ENCODE assay signal across 16 cellular contexts in the genomic region with DNA sequence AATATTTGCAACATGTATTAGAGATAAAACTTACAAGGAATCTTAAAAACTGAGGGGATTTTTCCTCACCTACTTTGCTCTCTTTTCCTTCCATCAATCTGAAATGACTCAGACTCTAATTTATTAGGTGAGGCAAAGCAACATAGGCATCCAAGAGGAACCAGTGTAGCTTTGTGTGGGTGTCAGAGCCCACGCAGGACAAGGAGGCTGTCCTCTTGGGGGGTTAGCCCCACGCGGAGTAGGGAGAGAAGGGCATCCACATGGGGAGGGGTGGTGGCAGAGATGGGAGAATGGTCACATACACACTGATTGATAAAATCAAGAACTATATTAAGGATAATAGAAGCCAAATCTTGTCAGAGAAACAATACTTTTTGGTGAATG. TPM values are rescaled to one million over a fixed set of nuclear protein-coding genes. Genes with fewer than 3 reads are reported as not detected.
A peak's percentile ranks its signal among the peaks of the same experiment; 100 is the strongest.
DNase-seq lines count a peak whose midpoint lies in the region; ATAC-seq and TF ChIP-seq lines count a peak whose summit lies in the region.
"Had no signal": no experiment of that assay in that cellular context is flagged by ENCODE, and none has a peak within 500 bp of the region (broad histone marks: within the 10 kb centered on the region; RNA-seq: fewer than 3 reads in every experiment).

No MANE protein-coding gene starts in this region.

- H3K36me3 ChIP-seq in CD8-positive, alpha-beta memory T cell (ENCODE audit: insufficient read depth, low read length): no peaks in the 10 kb centered on the region
- peaks cover 54% of the 10 kb centered on the region for H3K36me3 ChIP-seq in Panc1 (ENCODE audit: control insufficient read depth, insufficient read depth, low read length)
- peaks cover 0 to 4% of the 10 kb centered on the region in 2 donors for H3K36me3 ChIP-seq in prostate gland

- H3K27me3 Mint-ChIP-seq in CD8-positive, alpha-beta memory T cell: no peaks in the 10 kb centered on the region
- H3K27me3 Mint-ChIP-seq in effector memory CD8-positive, alpha-beta T cell: no peaks in the 10 kb centered on the region
- H3K27me3 Mint-ChIP-seq in osteocyte (ENCODE audit: unreplicated experiment): no peaks in the 10 kb centered on the region

- H3K27ac Mint-ChIP-seq in CD8-positive, alpha-beta memory T cell: peak overlapping the region; percentile 76 to 99 (median 92)
- peak overlapping the region; percentile 92 to 94 for H3K27ac Mint-ChIP-seq in effector memory CD8-positive, alpha-beta T cell
- peak overlapping the region; percentile 79 for H3K27ac Mint-ChIP-seq in osteocyte (ENCODE audit: unreplicated experiment)
- H3K27ac Mint-ChIP-seq: neural progenitor cell had no signal

- in situ Hi-C loops in Panc1 (cut with HindIII; ENCODE audit: low pct_unique_long_range_greater_than_20kb, low sequenced_read_pairs): no loop called here

- peaks cover 83 to 93% (median 91%) of the 10 kb centered on the region in 3 donors for H3K4me1 Mint-ChIP-seq in CD8-positive, alpha-beta memory T cell
- peaks cover 42 to 74% of the 10 kb centered on the region in 2 donors for H3K4me1 Mint-ChIP-seq in effector memory CD8-positive, alpha-beta T cell (ENCODE audit: low read depth in 2 of 2)
- H3K4me1 Mint-ChIP-seq in osteocyte (ENCODE audit: unreplicated experiment): peaks cover 50% of the 10 kb centered on the region

- no peak for DNase-seq in CD8-positive, alpha-beta memory T cell
- DNase-seq in Panc1 (ENCODE audit: low read depth, low spot score) (no peak), osteocyte (ENCODE audit: extremely low spot score, unreplicated experiment) (no peak), prostate gland (ENCODE audit: low spot score) (no peak), DMS53 treated with DMSO at 0.1 percent for 48 hours (lab: John Stamatoyannopoulos, UW; ENCODE audit: unreplicated experiment) (no peak)
- DNase-seq in effector memory CD8-positive, alpha-beta T cell: no peak
- DNase-seq in stimulated activated CD4-positive, alpha-beta T cell treated with anti-CD3 and anti-CD28 coated beads, Interleukin-1b, Interleukin-23, amount 100 ng/mL, for 48 hours: no peak
- DNase-seq: amniotic stem cell, KG1, NCI-H1417, NCI-H345, SJCRH30 had no signal

- H3K9me3 Mint-ChIP-seq in CD8-positive, alpha-beta memory T cell: no peaks in the 10 kb centered on the region
- no peaks in the 10 kb centered on the region for H3K9me3 Mint-ChIP-seq in effector memory CD8-positive, alpha-beta T cell
- no peaks in the 10 kb centered on the region for H3K9me3 Mint-ChIP-seq in osteocyte (ENCODE audit: unreplicated experiment)
- H3K9me3 Mint-ChIP-seq: neural progenitor cell had no signal

- no peak for TF ChIP-seq POLR2A in prostate gland (IDR thresholded peaks at IDR 0.05)

- peak overlapping the region in 6 of 7 donors; percentile 12 to 62 (median 56) for H3K4me3 Mint-ChIP-seq in CD8-positive, alpha-beta memory T cell
- peak overlapping the region; percentile 48 to 69 for H3K4me3 Mint-ChIP-seq in effector memory CD8-positive, alpha-beta T cell
- no peak overlapping the region for H3K4me3 Mint-ChIP-seq in osteocyte (ENCODE audit: unreplicated experiment)
- H3K4me3 Mint-ChIP-seq: neural progenitor cell had no signal

- no peak overlapping the region for H3K27ac ChIP-seq in CD8-positive, alpha-beta memory T cell (ENCODE audit: low read depth, low read length)
- no peak overlapping the region for H3K27ac ChIP-seq in Panc1 (ENCODE audit: low read length)
- H3K27ac ChIP-seq in prostate gland: no peak overlapping the region
- H3K27ac ChIP-seq: C4-2B, neural progenitor cell, SJCRH30 had no signal

- CTCF ChIA-PET in CD8-positive, alpha-beta memory T cell (lab: Charles Lee): interaction anchor here (1.6 kb wide), 1 partner anchor 27 kb away, joined by 3 read pairs; no protein-coding TSS in a partner anchor
- CTCF ChIA-PET in Panc1 (lab: Charles Lee): no interaction called here

- H3K4me1 ChIP-seq in CD8-positive, alpha-beta memory T cell (ENCODE audit: insufficient read depth, low read length): peaks cover 86% of the 10 kb centered on the region
- no peaks in the 10 kb centered on the region for H3K4me1 ChIP-seq in Panc1 (ENCODE audit: control insufficient read depth, insufficient read depth, low read length)
- no peaks in the 10 kb centered on the region for H3K4me1 ChIP-seq in prostate gland (replicated peaks)
- H3K4me1 ChIP-seq: neural progenitor cell, SJCRH30 had no signal

- H3K36me3 Mint-ChIP-seq in CD8-positive, alpha-beta memory T cell: peaks cover 9 to 53% (median 12%) of the 10 kb centered on the region in 3 donors
- peaks cover 15% of the 10 kb centered on the region for H3K36me3 Mint-ChIP-seq in effector memory CD8-positive, alpha-beta T cell (ENCODE audit: insufficient read depth)
- peaks cover 63% of the 10 kb centered on the region for H3K36me3 Mint-ChIP-seq in osteocyte (ENCODE audit: unreplicated experiment)

- WGBS in prostate gland: 69% methylated on average over 3 of the region's 3 CpGs

- POLR2A ChIA-PET in CD8-positive, alpha-beta memory T cell (lab: Charles Lee): interaction anchor here (2.2 kb wide), 1 partner anchor 46 kb away, joined by 12 read pairs; a partner anchor contains a TSS
- POLR2A ChIA-PET in Panc1 (lab: Charles Lee): no interaction called here

- no peaks in the 10 kb centered on the region for H3K27me3 ChIP-seq in CD8-positive, alpha-beta memory T cell (ENCODE audit: insufficient read depth, low read length, poor library complexity, severe bottlenecking)
- no peaks in the 10 kb centered on the region for H3K27me3 ChIP-seq in Panc1 (ENCODE audit: control insufficient read depth, insufficient read depth, low read length)
- H3K27me3 ChIP-seq in prostate gland (replicated peaks; ENCODE audit: insufficient read depth): no peaks in the 10 kb centered on the region
- H3K27me3 ChIP-seq: neural progenitor cell, SJCRH30 had no signal

- ATAC-seq in Panc1: no peak
- no peak for ATAC-seq in effector memory CD8-positive, alpha-beta T cell (replicated peaks)

- no peak overlapping the region for H3K4me3 ChIP-seq in CD8-positive, alpha-beta memory T cell (ENCODE audit: low read length)
- H3K4me3 ChIP-seq in Panc1 (ENCODE audit: low read depth in 2 of 2, low read length in 2 of 2) (no peak overlapping the region), prostate gland (no peak overlapping the region)
- H3K4me3 ChIP-seq: neural progenitor cell, SJCRH30 had no signal

- H3K9me3 ChIP-seq in CD8-positive, alpha-beta memory T cell (ENCODE audit: low read length): no peaks in the 10 kb centered on the region
- H3K9me3 ChIP-seq in Panc1 (ENCODE audit: control insufficient read depth, insufficient read depth, low read depth, low read length) (no peaks in the 10 kb centered on the region), prostate gland (no peaks in the 10 kb centered on the region)
- H3K9me3 ChIP-seq: SJCRH30 had no signal

- BruUV-seq in Panc1 (replicated peaks; lab: Mats Ljungman, UMichigan): TSS peak; percentile 5

- intact Hi-C loops in Panc1 (cut with micrococcal nuclease; ENCODE audit: unreplicated experiment) (no loop called here), prostate gland (cut with DNase I) (no loop called here)

- TF ChIP-seq CTCF in Panc1 (IDR thresholded peaks at IDR 0.05): no peak
- no peak for TF ChIP-seq CTCF in osteocyte (IDR thresholded peaks at IDR 0.05)
- no peak for TF ChIP-seq CTCF in prostate gland (IDR thresholded peaks at IDR 0.05)

RNA-seq across cellular contexts. Expression of a gene that starts 33.8 kb away (rescaled TPM):
- total RNA-seq in CD8-positive, alpha-beta memory T cell: not detected
- not detected for polyA plus RNA-seq in CD8-positive, alpha-beta memory T cell
- total RNA-seq in Panc1 (2021; ENCODE audit: unreplicated experiment): not detected
- polyA plus RNA-seq in Panc1 (2012; ENCODE audit: insufficient read length): not detected
- total RNA-seq in osteocyte: not detected in 2 replicates
- total RNA-seq in prostate gland: 1 to 10 TPM in 1 of 2 donors, not detected in 1; 1.1 TPM
- total RNA-seq: dermis microvascular lymphatic vessel endothelial cell, lower leg skin, SJCRH30 had no signal

RNA-seq across cellular contexts. Expression of a gene that starts 40.7 kb away (rescaled TPM):
- under 1 TPM in 1 of 2 experiments, not detected in 1; 0.13 TPM for total RNA-seq in CD8-positive, alpha-beta memory T cell
- polyA plus RNA-seq in CD8-positive, alpha-beta memory T cell: 0.56 TPM
- total RNA-seq in Panc1 (2021; ENCODE audit: unreplicated experiment) (32.8 TPM), osteocyte (1,546 and 1,638 TPM in 2 replicates), prostate gland (10 to 100 TPM; 41.4 to 61.8 TPM)
- polyA plus RNA-seq in Panc1 (2012; ENCODE audit: insufficient read length): 50.5 TPM

RNA-seq across cellular contexts. Expression of a gene that starts 46.1 kb away (rescaled TPM):
- 10 to 100 TPM; 14.5 to 16.8 TPM for total RNA-seq in CD8-positive, alpha-beta memory T cell
- 101 TPM for polyA plus RNA-seq in CD8-positive, alpha-beta memory T cell
- total RNA-seq in Panc1 (2021; ENCODE audit: unreplicated experiment): 95.5 TPM
- polyA plus RNA-seq in Panc1 (2012; ENCODE audit: insufficient read length): 52.9 TPM
- 62.8 and 66.9 TPM in 2 replicates for total RNA-seq in osteocyte
- 10 to 100 TPM; 24.2 to 35.2 TPM for total RNA-seq in prostate gland

Comparison
In these comparisons a context has a peak if more than half of its experiments do, and no peak if none do; other contexts are left out.
1. RNA of a gene that starts 40.7 kb away (total RNA-seq): 1,546 to 1,638 TPM in osteocyte, 41.4 to 61.8 TPM in prostate gland and 32.8 TPM in Panc1 (single experiment); 0.13 TPM in CD8-positive, alpha-beta memory T cell; every median in the first group is over 10 times any median in the second.
2. Peak in every context shown above with its lines, with median percentiles within 50 percentile points of each other: H3K27ac Mint-ChIP-seq.